In genomic region chr14:68664225-68664681, GRCh38 we compare ENCODE assay signal across 11 cellular contexts.
DNase-seq lines count a peak whose midpoint lies in the region; ATAC-seq, FAIRE-seq and TF ChIP-seq lines count a peak whose summit lies in the region.
"Had no signal": no experiment of that assay in that cellular context is flagged by ENCODE, and none has a peak within 500 bp of the region (broad histone marks: within the 10 kb centered on the region; RNA-seq: fewer than 3 reads in every experiment).

No MANE protein-coding gene starts in this region.

- peak overlapping the region; percentile 72 for H3K27ac ChIP-seq in cardiac muscle cell

- no peak for DNase-seq in cardiac muscle cell (ENCODE audit: low read depth in 1 of 2, low spot score in 1 of 2)
- DNase-seq in cardiac septum (ENCODE audit: low spot score), result no peak
- no peak for DNase-seq in mesothelial cell of epicardium (ENCODE audit: low spot score in 2 of 2, unreplicated experiment in 2 of 2)
- no peak for DNase-seq in type B pancreatic cell (ENCODE audit: extremely low spot score, unreplicated experiment)
- DNase-seq in progenitor cell of endocrine pancreas (ENCODE audit: low spot score, unreplicated experiment), result no peak
- DNase-seq in GM12891 (ENCODE audit: insufficient read length, low spot score), result no peak
- DNase-seq: COR-L47, NCI-H1092 treated with DMSO at 0.1 percent for 48 hours had no signal

- H3K4me3 ChIP-seq in cardiac muscle cell, result no peak overlapping the region

- no peak for TF ChIP-seq POLR2A in GM12891 (IDR thresholded peaks at IDR 0.05; ENCODE audit: low read depth, low read length)

- no peak for ATAC-seq in GM21423 (IDR thresholded peaks at IDR 0.05; ENCODE audit: unreplicated experiment)

- no peaks in the 10 kb centered on the region for H3K36me3 ChIP-seq in cardiac muscle cell

- no peaks in the 10 kb centered on the region for H3K27me3 ChIP-seq in cardiac muscle cell

- H3K9me3 ChIP-seq in cardiac muscle cell (ENCODE audit: low read depth), result no peaks in the 10 kb centered on the region

- peaks cover 37% of the 10 kb centered on the region for H3K4me1 ChIP-seq in cardiac muscle cell (ENCODE audit: low read depth)

- H3K27ac Mint-ChIP-seq in brain, result peak overlapping the region in 3 of 5 experiments; percentile 4 to 89 (median 88)
- peak overlapping the region; percentile 93 for H3K27ac Mint-ChIP-seq in mesothelial cell of epicardium
- H3K27ac Mint-ChIP-seq in type B pancreatic cell, result peak overlapping the region; percentile 52
- no peak overlapping the region for H3K27ac Mint-ChIP-seq in progenitor cell of endocrine pancreas

- TF ChIP-seq CTCF in cardiac muscle cell (IDR thresholded peaks at IDR 0.05; ENCODE audit: low read depth, low read length) (no peak), brain (conservative IDR thresholded peaks at IDR 0.05) (no peak), mesothelial cell of epicardium (IDR thresholded peaks at IDR 0.05; ENCODE audit: unreplicated experiment) (no peak), type B pancreatic cell (conservative IDR thresholded peaks at IDR 0.05) (no peak), progenitor cell of endocrine pancreas (IDR thresholded peaks at IDR 0.05; ENCODE audit: unreplicated experiment) (no peak)

- H3K4me1 Mint-ChIP-seq in brain, result peaks cover 68% of the 10 kb centered on the region
- peaks cover 84% of the 10 kb centered on the region for H3K4me1 Mint-ChIP-seq in mesothelial cell of epicardium
- H3K4me1 Mint-ChIP-seq in type B pancreatic cell (ENCODE audit: unreplicated experiment), result peaks cover 78% of the 10 kb centered on the region
- H3K4me1 Mint-ChIP-seq in progenitor cell of endocrine pancreas (ENCODE audit: low read depth), result peaks cover 20% of the 10 kb centered on the region

- intact Hi-C loops in cardiac septum (cut with DNase I), result loop anchor here (5.0 kb wide), 1 partner anchor 117 kb away; no protein-coding TSS in a partner anchor

- no peak for FAIRE-seq in GM12891 (lab: Jason Lieb, UNC)
- FAIRE-seq: bronchial epithelial cell had no signal

- H3K4me3 Mint-ChIP-seq in brain (no peak overlapping the region), mesothelial cell of epicardium (no peak overlapping the region), type B pancreatic cell (no peak overlapping the region), progenitor cell of endocrine pancreas (ENCODE audit: low read depth) (no peak overlapping the region)

- no peaks in the 10 kb centered on the region for H3K36me3 Mint-ChIP-seq in brain
- no peaks in the 10 kb centered on the region for H3K36me3 Mint-ChIP-seq in mesothelial cell of epicardium
- peaks cover 17% of the 10 kb centered on the region for H3K36me3 Mint-ChIP-seq in type B pancreatic cell
- no peaks in the 10 kb centered on the region for H3K36me3 Mint-ChIP-seq in progenitor cell of endocrine pancreas (ENCODE audit: insufficient read depth)

- H3K27me3 Mint-ChIP-seq in brain (no peaks in the 10 kb centered on the region), mesothelial cell of epicardium (ENCODE audit: low read depth) (no peaks in the 10 kb centered on the region), type B pancreatic cell (no peaks in the 10 kb centered on the region), progenitor cell of endocrine pancreas (no peaks in the 10 kb centered on the region)

- peaks cover 0 to 3% (median 0%) of the 10 kb centered on the region in 5 experiments for H3K9me3 Mint-ChIP-seq in brain
- no peaks in the 10 kb centered on the region for H3K9me3 Mint-ChIP-seq in mesothelial cell of epicardium
- H3K9me3 Mint-ChIP-seq in type B pancreatic cell, result peaks cover 17% of the 10 kb centered on the region
- H3K9me3 Mint-ChIP-seq in progenitor cell of endocrine pancreas (ENCODE audit: low read depth), result no peaks in the 10 kb centered on the region

TF ChIP-seq in GM12891, 5 proteins besides CTCF, POLR2A, EP300 and RAD21:
- TF ChIP-seq POLR2AphosphoS5 (IDR thresholded peaks at IDR 0.05; ENCODE audit: low read depth, low read length), result no peak
- TF ChIP-seq SPI1 (IDR thresholded peaks at IDR 0.05; ENCODE audit: low read depth, low read length), result no peak
- TF ChIP-seq POU2F2 (IDR thresholded peaks at IDR 0.05; ENCODE audit: low read depth, low read length), result no peak
- TF ChIP-seq TAF1 (IDR thresholded peaks at IDR 0.05; ENCODE audit: low read depth, low read length), result no peak
- TF ChIP-seq PAX5 (IDR thresholded peaks at IDR 0.05; ENCODE audit: insufficient read depth, low read length, severe bottlenecking), result no peak
